ENCODE assay signal across 19 cellular contexts in genomic region chr11:73194593-73194992, GRCh38. TPM values are rescaled to one million over a fixed set of nuclear protein-coding genes. Genes with fewer than 3 reads are reported as not detected.
DNase-seq lines count a peak whose midpoint lies in the region; ATAC-seq and TF ChIP-seq lines count a peak whose summit lies in the region.
"Had no signal": no experiment of that assay in that cellular context is flagged by ENCODE, and none has a peak within 500 bp of the region (broad histone marks: within the 10 kb centered on the region; RNA-seq: fewer than 3 reads in every experiment).

No MANE protein-coding gene starts in this region.

- peak; percentile 27 for DNase-seq in SIG-M5 treated with dmso at 0.1 percent for 504 hours (lab: John Stamatoyannopoulos, UW; ENCODE audit: unreplicated experiment)
- DNase-seq in SIG-M5 (lab: John Stamatoyannopoulos, UW), result no peak
- DNase-seq in chondrocyte (ENCODE audit: low spot score), result peak; percentile 73
- DNase-seq in mesenteric fat pad (ENCODE audit: low spot score), result peak; percentile 82
- peak; percentile 67 for DNase-seq in ureter (ENCODE audit: low spot score)
- no peak for DNase-seq in HFFc6
- DNase-seq in stimulated activated naive B cell treated with anti-CD40 and anti-IgM and Interleukin-4, amounts not matched to agents 10 μg/mL and 1 μg/mL and 100 μg/mL, for 72 hours, result no peak
- DNase-seq: activated B cell treated with CpG ODN at 0.5 μM for 24 hours; activated CD8-positive, alpha-beta memory T cell treated with anti-CD3 and anti-CD28 coated beads, Interleukin-2, amount 10 ng/mL, durations not matched to agents 7 days and 5 days; activated naive CD4-positive, alpha-beta T cell treated with anti-CD3 and anti-CD28 coated beads for 36 hours; CD4-positive, CD25-positive, alpha-beta regulatory T cell; NCI-H2081 treated with DMSO at 0.1 percent for 48 hours; pancreas; stimulated activated CD4-positive, alpha-beta T cell treated with anti-CD3 and anti-CD28 coated beads, Interleukin-15, amount 100 ng/mL, for 24 hours; testis had no signal

- no peak overlapping the region for H3K27ac Mint-ChIP-seq in chondrocyte (ENCODE audit: unreplicated experiment)
- no peak overlapping the region for H3K27ac Mint-ChIP-seq in HFFc6
- no peak overlapping the region for H3K27ac Mint-ChIP-seq in stimulated activated naive B cell treated with anti-CD40 and anti-IgM and Interleukin-4, amounts not matched to agents 10 μg/mL and 1 μg/mL and 100 μg/mL, for 72 hours
- H3K27ac Mint-ChIP-seq: activated B cell treated with CpG ODN at 0.5 μM for 24 hours; activated CD8-positive, alpha-beta memory T cell treated with anti-CD3 and anti-CD28 coated beads, Interleukin-2, amount 10 ng/mL, durations not matched to agents 7 days and 5 days; activated naive CD4-positive, alpha-beta T cell treated with anti-CD3 and anti-CD28 coated beads for 36 hours; brain; CD4-positive, CD25-positive, alpha-beta regulatory T cell had no signal

- no peak for TF ChIP-seq CTCF in chondrocyte (IDR thresholded peaks at IDR 0.05)
- TF ChIP-seq CTCF in HFFc6 (IDR thresholded peaks at IDR 0.05), result no peak

- H3K36me3 Mint-ChIP-seq in chondrocyte (ENCODE audit: low read depth) (peaks cover 2% of the 10 kb centered on the region), HFFc6 (ENCODE audit: low read depth) (no peaks in the 10 kb centered on the region)
- H3K36me3 Mint-ChIP-seq in stimulated activated naive B cell treated with anti-CD40 and anti-IgM and Interleukin-4, amounts not matched to agents 10 μg/mL and 1 μg/mL and 100 μg/mL, for 72 hours, result no peaks in the 10 kb centered on the region
- H3K36me3 Mint-ChIP-seq: activated CD8-positive, alpha-beta memory T cell treated with anti-CD3 and anti-CD28 coated beads, Interleukin-2, amount 10 ng/mL, durations not matched to agents 7 days and 5 days; brain; CD4-positive, CD25-positive, alpha-beta regulatory T cell had no signal

- ATAC-seq in GM18498 (IDR thresholded peaks at IDR 0.05; ENCODE audit: unreplicated experiment), result no peak
- ATAC-seq in stimulated activated naive B cell treated with anti-CD40 and anti-IgM and Interleukin-4, amounts not matched to agents 10 μg/mL and 1 μg/mL and 100 μg/mL, for 72 hours (replicated peaks), result no peak
- ATAC-seq: activated CD8-positive, alpha-beta memory T cell treated with anti-CD3 and anti-CD28 coated beads, Interleukin-2, amount 10 ng/mL, durations not matched to agents 7 days and 5 days had no signal

- H3K9me3 Mint-ChIP-seq in chondrocyte (ENCODE audit: low read depth) (no peaks in the 10 kb centered on the region), HFFc6 (no peaks in the 10 kb centered on the region)
- H3K9me3 Mint-ChIP-seq in stimulated activated naive B cell treated with anti-CD40 and anti-IgM and Interleukin-4, amounts not matched to agents 10 μg/mL and 1 μg/mL and 100 μg/mL, for 72 hours, result no peaks in the 10 kb centered on the region
- H3K9me3 Mint-ChIP-seq: activated B cell treated with CpG ODN at 0.5 μM for 24 hours; activated naive CD4-positive, alpha-beta T cell treated with anti-CD3 and anti-CD28 coated beads for 36 hours; brain; CD4-positive, CD25-positive, alpha-beta regulatory T cell had no signal

- H3K27me3 Mint-ChIP-seq in chondrocyte (ENCODE audit: low read depth), result peaks cover 3% of the 10 kb centered on the region
- H3K27me3 Mint-ChIP-seq in HFFc6 (ENCODE audit: insufficient read depth), result no peaks in the 10 kb centered on the region; the same call in 1 of the 2 replicates
- no peaks in the 10 kb centered on the region for H3K27me3 Mint-ChIP-seq in stimulated activated naive B cell treated with anti-CD40 and anti-IgM and Interleukin-4, amounts not matched to agents 10 μg/mL and 1 μg/mL and 100 μg/mL, for 72 hours

- H3K4me1 Mint-ChIP-seq in chondrocyte (ENCODE audit: low read depth), result no peaks in the 10 kb centered on the region
- H3K4me1 Mint-ChIP-seq in HFFc6 (ENCODE audit: low read depth), result peaks cover 35% of the 10 kb centered on the region
- peaks cover 20 to 22% of the 10 kb centered on the region in 2 donors for H3K4me1 Mint-ChIP-seq in stimulated activated naive B cell treated with anti-CD40 and anti-IgM and Interleukin-4, amounts not matched to agents 10 μg/mL and 1 μg/mL and 100 μg/mL, for 72 hours

- H3K4me3 Mint-ChIP-seq in chondrocyte (ENCODE audit: unreplicated experiment) (no peak overlapping the region), HFFc6 (no peak overlapping the region)
- no peak overlapping the region for H3K4me3 Mint-ChIP-seq in stimulated activated naive B cell treated with anti-CD40 and anti-IgM and Interleukin-4, amounts not matched to agents 10 μg/mL and 1 μg/mL and 100 μg/mL, for 72 hours
- H3K4me3 Mint-ChIP-seq: activated B cell treated with CpG ODN at 0.5 μM for 24 hours; activated CD8-positive, alpha-beta memory T cell treated with anti-CD3 and anti-CD28 coated beads, Interleukin-2, amount 10 ng/mL, durations not matched to agents 7 days and 5 days; activated naive CD4-positive, alpha-beta T cell treated with anti-CD3 and anti-CD28 coated beads for 36 hours; brain; CD4-positive, CD25-positive, alpha-beta regulatory T cell had no signal

RNA-seq across cellular contexts. Expression of gene P2RY2, which starts 23.5 kb away (rescaled TPM):
- total RNA-seq in chondrocyte, result 0.32 TPM in 1 of 3 replicates, not detected in the others
- 1.4 TPM for total RNA-seq in mesenteric fat pad
- 20.2 TPM for total RNA-seq in ureter
- total RNA-seq in HFFc6 (2021; fragmentation: NEBNext Ultra II Directional; extraction: Animal tissue kit (Norgen Biotek cat#: 25700)), result under 1 TPM in 5 of 6 experiments, not detected in 1; 0.08 to 0.20 (median 0.16) TPM
- total RNA-seq: activated CD8-positive, alpha-beta memory T cell treated with anti-CD3 and anti-CD28 coated beads, Interleukin-2, amount 10 ng/mL, durations not matched to agents 7 days and 5 days; activated naive CD4-positive, alpha-beta T cell treated with anti-CD3 and anti-CD28 coated beads for 36 hours; CD4-positive, CD25-positive, alpha-beta regulatory T cell; G401; LHCN-M2 had no signal

RNA-seq across cellular contexts. Expression of gene FCHSD2, which starts 52.5 kb away (rescaled TPM):
- total RNA-seq in chondrocyte (38.7 to 69.5 TPM (median 66.8 TPM) in 3 replicates), mesenteric fat pad (54.9 TPM), ureter (42.5 TPM)
- 10 to 100 TPM; 58.9 to 68.2 (median 65.0) TPM for total RNA-seq in HFFc6 (2021; fragmentation: NEBNext Ultra II Directional; extraction: Animal tissue kit (Norgen Biotek cat#: 25700))

Comparison
In these comparisons a context has a peak if more than half of its experiments do, and no peak if none do; other contexts are left out.
1. DNase-seq: peak in SIG-M5 treated with dmso at 0.1 percent for 504 hours (single experiment), chondrocyte (single experiment), mesenteric fat pad (single experiment) and ureter (single experiment); none in SIG-M5 (single experiment), HFFc6 (single experiment) and stimulated activated naive B cell treated with anti-CD40 and anti-IgM and Interleukin-4, amounts not matched to agents 10 μg/mL and 1 μg/mL and 100 μg/mL, for 72 hours (single experiment).